Comparison of ENCODE assay signal across 1 cellular context in genomic region chr19:18593367-18594095, GRCh38.
TF ChIP-seq lines count a peak whose summit lies in the region.

No MANE protein-coding gene starts in this region.

TF ChIP-seq in IMR-90, 13 proteins besides CTCF, POLR2A, EP300 and RAD21:
- no peak for TF ChIP-seq MXI1 (IDR thresholded peaks at IDR 0.05; ENCODE audit: borderline replicate concordance, low read depth, low read length)
- TF ChIP-seq BHLHE40 (IDR thresholded peaks at IDR 0.05; ENCODE audit: low read depth, low read length): no peak
